Comparison of ENCODE assay signal across 10 cellular contexts in the genomic region with DNA sequence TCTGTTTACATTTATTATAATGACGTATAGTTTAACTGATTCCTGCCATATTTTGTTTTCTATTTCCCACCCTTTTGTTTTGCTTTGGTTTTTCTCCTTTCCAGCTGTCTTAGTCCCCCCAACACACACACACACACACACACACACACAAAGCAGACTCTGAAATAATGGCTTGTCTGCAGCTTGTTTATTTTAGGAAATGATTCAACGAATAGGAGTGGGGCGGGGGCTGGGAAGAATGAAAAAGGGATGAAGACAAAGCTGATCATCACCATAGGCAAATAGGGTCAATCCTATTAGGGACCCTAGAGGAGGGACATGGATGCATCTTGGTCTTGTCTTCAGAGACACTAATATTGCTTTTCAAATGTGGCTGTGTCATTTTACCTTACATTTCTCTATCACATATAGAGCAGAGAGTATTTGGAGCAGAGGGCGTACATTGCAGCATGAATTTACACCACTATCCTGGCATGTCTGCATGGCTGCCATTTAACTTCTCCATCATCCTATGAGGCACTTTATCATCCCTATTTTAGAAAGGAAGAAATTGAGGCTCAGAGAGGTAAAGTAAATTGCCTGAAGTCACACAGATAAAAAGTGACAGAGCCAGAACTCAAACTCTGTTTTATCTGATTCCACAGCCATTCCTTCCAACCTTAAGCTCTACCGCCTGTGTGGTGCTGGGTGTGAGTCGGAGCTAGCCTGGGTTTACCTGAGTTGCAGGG.
DNase-seq lines count a peak whose midpoint lies in the region; ATAC-seq and TF ChIP-seq lines count a peak whose summit lies in the region.
"Had no signal": no experiment of that assay in that cellular context is flagged by ENCODE, and none has a peak within 500 bp of the region (broad histone marks: within the 10 kb centered on the region; RNA-seq: fewer than 3 reads in every experiment).

No MANE protein-coding gene starts in this region.

- peaks cover 43% of the 10 kb centered on the region for H3K4me1 ChIP-seq in left ventricle myocardium inferior
- H3K4me1 ChIP-seq in urinary bladder (ENCODE audit: insufficient read depth), result no peaks in the 10 kb centered on the region

- H3K27ac ChIP-seq in left ventricle myocardium inferior (replicated peaks) (peak overlapping the region; percentile 91), urinary bladder (ENCODE audit: low read depth) (peak overlapping the region; percentile 73)

- intact Hi-C loops in left ventricle myocardium inferior (cut with micrococcal nuclease) (no loop called here), Right ventricle myocardium superior (cut with DNase I) (loop anchor here (5.0 kb wide), 1 partner anchor 147 kb away; the partner anchor contains the start of gene TPM1), MCF 10A (cut with micrococcal nuclease) (loop anchor here (5.0 kb wide), 1 partner anchor 152 kb away; no protein-coding TSS in a partner anchor)
- intact Hi-C loops in activated CD4-positive, alpha-beta T cell treated with anti-CD3 and anti-CD28 coated beads for 36 hours (cut with DNase I, micrococcal nuclease), result no loop called here

- no peaks in the 10 kb centered on the region for H3K27me3 Mint-ChIP-seq in MCF 10A (ENCODE audit: insufficient read depth, unreplicated experiment)
- H3K27me3 Mint-ChIP-seq in activated CD4-positive, alpha-beta T cell treated with anti-CD3 and anti-CD28 coated beads for 36 hours, result peaks cover 10% of the 10 kb centered on the region

- no peaks in the 10 kb centered on the region for H3K36me3 ChIP-seq in left ventricle myocardium inferior
- no peaks in the 10 kb centered on the region for H3K36me3 ChIP-seq in urinary bladder (ENCODE audit: insufficient read depth)

- H3K4me3 ChIP-seq in left ventricle myocardium inferior, result no peak overlapping the region
- H3K4me3 ChIP-seq in urinary bladder (ENCODE audit: low read depth, low read length), result no peak overlapping the region

- no TSS peak for BruUV-seq in MCF 10A (replicated peaks; lab: Mats Ljungman, UMichigan)

- no peaks in the 10 kb centered on the region for H3K9me3 ChIP-seq in left ventricle myocardium inferior (replicated peaks)

- TF ChIP-seq CTCF in left ventricle myocardium inferior (IDR thresholded peaks at IDR 0.05; ENCODE audit: borderline replicate concordance) (no peak), MCF 10A (IDR thresholded peaks at IDR 0.05; ENCODE audit: unreplicated experiment) (no peak)

- peaks cover 56% of the 10 kb centered on the region for H3K4me1 Mint-ChIP-seq in MCF 10A (ENCODE audit: insufficient read depth, unreplicated experiment)
- no peaks in the 10 kb centered on the region for H3K4me1 Mint-ChIP-seq in activated CD4-positive, alpha-beta T cell treated with anti-CD3 and anti-CD28 coated beads for 36 hours

- 63% methylated on average over 6 of the region's 6 CpGs for WGBS in urinary bladder

- peak overlapping the region; percentile 90 for H3K27ac Mint-ChIP-seq in MCF 10A (ENCODE audit: low read depth, unreplicated experiment)
- H3K27ac Mint-ChIP-seq in activated CD4-positive, alpha-beta T cell treated with anti-CD3 and anti-CD28 coated beads for 36 hours, result no peak overlapping the region

- H3K36me3 Mint-ChIP-seq in MCF 10A (ENCODE audit: insufficient read depth, unreplicated experiment), result peaks cover 7% of the 10 kb centered on the region
- H3K36me3 Mint-ChIP-seq in activated CD4-positive, alpha-beta T cell treated with anti-CD3 and anti-CD28 coated beads for 36 hours (ENCODE audit: low read depth), result no peaks in the 10 kb centered on the region

- no peak for ATAC-seq in Right ventricle myocardium superior (ENCODE audit: poor library complexity)
- ATAC-seq in GM18868 (IDR thresholded peaks at IDR 0.05; ENCODE audit: unreplicated experiment), result no peak
- ATAC-seq in activated CD4-positive, alpha-beta T cell treated with anti-CD3 and anti-CD28 coated beads for 36 hours, result no peak

- no peak overlapping the region for H3K4me3 Mint-ChIP-seq in MCF 10A (ENCODE audit: unreplicated experiment)
- H3K4me3 Mint-ChIP-seq in activated CD4-positive, alpha-beta T cell treated with anti-CD3 and anti-CD28 coated beads for 36 hours, result no peak overlapping the region

- POLR2A ChIA-PET in MCF 10A (lab: Yijun Ruan, JAX), result interaction anchor here (0.5 to 2.4 kb wide), 6 partner anchors 14 to 819 kb away, joined by 3 to 12 read pairs (median 3); no protein-coding TSS in a partner anchor
- POLR2A ChIA-PET in activated CD4-positive, alpha-beta T cell treated with anti-CD3 and anti-CD28 coated beads for 36 hours (lab: Charles Lee), result interaction anchor here (0.5 kb wide), 1 partner anchor 267 kb away, joined by 3 read pairs; no protein-coding TSS in a partner anchor

- H3K27me3 ChIP-seq in left ventricle myocardium inferior (ENCODE audit: low read depth), result no peaks in the 10 kb centered on the region

- no peak for DNase-seq in left ventricle myocardium inferior
- no peak for DNase-seq in Right ventricle myocardium superior
- peak; percentile 60 for DNase-seq in MCF 10A (ENCODE audit: unreplicated experiment)
- peak; percentile 52 for DNase-seq in left kidney (ENCODE audit: low read depth, low spot score)
- no peak for DNase-seq in mucosa of gallbladder (ENCODE audit: low spot score)
- DNase-seq in activated CD4-positive, alpha-beta T cell treated with anti-CD3 and anti-CD28 coated beads for 36 hours, result no peak
- DNase-seq: activated CD8-positive, alpha-beta memory T cell treated with anti-CD3 and anti-CD28 coated beads, Interleukin-2, amount 50 U/mL, for 4 hours; T-helper 1 cell had no signal

- CTCF ChIA-PET in MCF 10A (lab: Yijun Ruan, JAX), result interaction anchor here (0.6 to 3.0 kb wide), 6 partner anchors 8 to 503 kb away, joined by 3 to 11 read pairs (median 4); no protein-coding TSS in a partner anchor
- CTCF ChIA-PET in activated CD4-positive, alpha-beta T cell treated with anti-CD3 and anti-CD28 coated beads for 36 hours (lab: Charles Lee), result no interaction called here

- no peaks in the 10 kb centered on the region for H3K9me3 Mint-ChIP-seq in MCF 10A (ENCODE audit: unreplicated experiment)
- H3K9me3 Mint-ChIP-seq in activated CD4-positive, alpha-beta T cell treated with anti-CD3 and anti-CD28 coated beads for 36 hours (ENCODE audit: low read depth), result no peaks in the 10 kb centered on the region

Comparison
In these comparisons a context has a peak if more than half of its experiments do, and no peak if none do; other contexts are left out.
1. intact Hi-C loops: an anchor here in Right ventricle myocardium superior (5.0 kb wide) and MCF 10A (5.0 kb wide); none called in left ventricle myocardium inferior and activated CD4-positive, alpha-beta T cell treated with anti-CD3 and anti-CD28 coated beads for 36 hours.
2. DNase-seq: peak in MCF 10A (single experiment) and left kidney (single experiment); none in left ventricle myocardium inferior (single experiment), Right ventricle myocardium superior (single experiment), mucosa of gallbladder (single experiment) and activated CD4-positive, alpha-beta T cell treated with anti-CD3 and anti-CD28 coated beads for 36 hours (single experiment).